13 cellular contexts compared by ENCODE assay signal in the genomic region with DNA sequence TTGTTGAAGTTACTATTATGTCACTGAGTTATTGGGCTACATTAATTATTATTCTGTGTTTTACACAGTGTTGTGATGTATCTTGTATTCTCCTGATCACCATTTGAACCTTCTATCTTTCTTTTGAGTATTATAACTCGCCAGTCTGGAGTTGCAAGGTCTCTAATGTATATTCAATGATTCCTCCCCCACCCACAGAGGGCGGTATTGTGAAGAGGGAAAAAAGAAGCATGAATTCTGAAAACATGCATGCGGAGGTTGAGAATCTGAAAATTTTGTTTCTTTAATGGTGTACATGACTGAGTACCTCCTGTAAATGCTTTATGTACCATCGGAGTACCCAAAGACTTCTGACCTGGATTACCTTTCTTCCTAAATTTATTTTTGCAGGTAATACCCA.
DNase-seq lines count a peak whose midpoint lies in the region; ATAC-seq, FAIRE-seq and TF ChIP-seq lines count a peak whose summit lies in the region.
"Had no signal": no experiment of that assay in that cellular context is flagged by ENCODE, and none has a peak within 500 bp of the region (broad histone marks: within the 10 kb centered on the region; RNA-seq: fewer than 3 reads in every experiment).

No MANE protein-coding gene starts in this region.

- H3K4me3 ChIP-seq in H7 (ENCODE audit: insufficient read depth, low read depth, low read length) (no peak overlapping the region), HepG2 (replicated peaks in 1 of 3; ENCODE audit: insufficient read depth in 1 of 3, low read depth in 2 of 3, low read length in 3 of 3) (no peak overlapping the region)

- DNase-seq in NCI-H1417 (lab: John Stamatoyannopoulos, UW) (peak in 2 of 3 experiments; percentile 0 to 15), NCI-H1417 treated with DMSO at 0.1 percent for 48 hours (lab: John Stamatoyannopoulos, UW) (no peak), H7 (peak; percentile 3), RKO (ENCODE audit: low spot score) (peak; percentile 8), HepG2 (ENCODE audit: low spot score) (peak; percentile 18), AG20443 (ENCODE audit: low spot score) (no peak), cortex of kidney (lab: John Stamatoyannopoulos, UW) (no peak)
- DNase-seq: activated CD4-positive, alpha-beta memory T cell treated with anti-CD3 and anti-CD28 coated beads for 36 hours; cerebellar nuclear complex; NCI-H510A; right cardiac atrium; T-cell had no signal

- ATAC-seq in HepG2 = no peak
- no peak for ATAC-seq in HG03025 (IDR thresholded peaks at IDR 0.05; ENCODE audit: low FRiP score, unreplicated experiment)
- ATAC-seq: right cardiac atrium, T-cell had no signal

- no peaks in the 10 kb centered on the region for H3K27me3 ChIP-seq in H7 (ENCODE audit: control insufficient read depth, insufficient read depth, low read length)
- no peaks in the 10 kb centered on the region for H3K27me3 ChIP-seq in HepG2 (ENCODE audit: control insufficient read depth in 1 of 2, insufficient read depth in 2 of 2, low read length in 2 of 2)

- no TSS peak for BruUV-seq in HepG2 (replicated peaks; lab: Mats Ljungman, UMichigan)

- H3K79me2 ChIP-seq in HepG2 (ENCODE audit: insufficient read depth, low read length) = no peaks in the 10 kb centered on the region

- WGBS in HepG2 (ENCODE audit: low lambda C conversion rate) = 44% methylated on average over 4 of the region's 4 CpGs

- no peaks in the 10 kb centered on the region for H3K4me1 ChIP-seq in HepG2 (ENCODE audit: insufficient read depth, low read length)

- in situ Hi-C loops in HepG2 (cut with HindIII; ENCODE audit: extremely low pct_ligation_motif_present, low pct_unique_long_range_greater_than_20kb) = no loop called here

- no peak overlapping the region for H3K4me2 ChIP-seq in HepG2 (ENCODE audit: low read depth, low read length)

- no peaks in the 10 kb centered on the region for H3K36me3 ChIP-seq in H7 (replicated peaks; ENCODE audit: control insufficient read depth, insufficient read depth, low read length)
- no peaks in the 10 kb centered on the region for H3K36me3 ChIP-seq in HepG2 (replicated peaks in 1 of 2; ENCODE audit: control insufficient read depth in 1 of 2, insufficient read depth in 2 of 2, low read length in 2 of 2)

- H2AFZ ChIP-seq in HepG2 (ENCODE audit: low read length) = no peak overlapping the region

- no peak for TF ChIP-seq CTCF in HepG2 (CRISPR knock-in tag; IDR thresholded peaks at IDR 0.05)

- POLR2A ChIA-PET in HepG2 (lab: Yijun Ruan, JAX) = no interaction called here

- intact Hi-C loops in HepG2 (cut with micrococcal nuclease; ENCODE audit: unreplicated experiment) = loop anchor here (1.0 to 2.0 kb wide), 2 partner anchors 15 to 523 kb away; no protein-coding TSS in a partner anchor

- TF ChIP-seq EP300 in HepG2 (IDR thresholded peaks at IDR 0.05; ENCODE audit: low read depth in 2 of 2, low read length in 2 of 2) (no peak), HepG2 (CRISPR knock-in tag; IDR thresholded peaks at IDR 0.05; ENCODE audit: borderline replicate concordance) (no peak)

- H3K9me3 ChIP-seq in HepG2 (ENCODE audit: low read length) = no peaks in the 10 kb centered on the region

- no peak for TF ChIP-seq POLR2A in HepG2 (IDR thresholded peaks at IDR 0.05; ENCODE audit: insufficient read depth in 1 of 2, low read depth in 2 of 2, low read length in 2 of 2)

- no peaks in the 10 kb centered on the region for H4K20me1 ChIP-seq in HepG2 (ENCODE audit: insufficient read depth, low read length)

- H3K27ac ChIP-seq in HepG2 (ENCODE audit: extremely low read length, insufficient read depth, low read length) = no peak overlapping the region

- H3K9ac ChIP-seq in HepG2 (ENCODE audit: insufficient read depth, low read depth, low read length) = no peak overlapping the region

- no peak for TF ChIP-seq RAD21 in HepG2 (CRISPR knock-in tag; IDR thresholded peaks at IDR 0.05)

- no peak for FAIRE-seq in HepG2 (lab: Jason Lieb, UNC)

- CTCF ChIA-PET in HepG2 (lab: Yijun Ruan, JAX; ENCODE audit: low intra/inter-chr PET ratio, low total read pairs) = no interaction called here

TF ChIP-seq in HepG2, 621 proteins besides CTCF, POLR2A, EP300 and RAD21:
- peak; percentile 31; the same call in 1 of the 2 replicates for TF ChIP-seq STAG1 (CRISPR knock-in tag; IDR thresholded peaks at IDR 0.05)
- no peak for TF ChIP-seq HMGA1 (CRISPR knock-in tag; conservative IDR thresholded peaks at IDR 0.05)
- TF ChIP-seq ZNF337 (CRISPR knock-in tag; IDR thresholded peaks at IDR 0.05; ENCODE audit: borderline replicate concordance, low read depth) = no peak

Comparison
In these comparisons a context has a peak if more than half of its experiments do, and no peak if none do; other contexts are left out.
1. DNase-seq: peak in NCI-H1417 (2 of 3), H7 (single experiment), RKO (single experiment) and HepG2 (single experiment); none in NCI-H1417 treated with DMSO at 0.1 percent for 48 hours (single experiment), AG20443 (single experiment) and cortex of kidney (single experiment).